Comparison of ENCODE assay signal across 8 cellular contexts in the genomic region with DNA sequence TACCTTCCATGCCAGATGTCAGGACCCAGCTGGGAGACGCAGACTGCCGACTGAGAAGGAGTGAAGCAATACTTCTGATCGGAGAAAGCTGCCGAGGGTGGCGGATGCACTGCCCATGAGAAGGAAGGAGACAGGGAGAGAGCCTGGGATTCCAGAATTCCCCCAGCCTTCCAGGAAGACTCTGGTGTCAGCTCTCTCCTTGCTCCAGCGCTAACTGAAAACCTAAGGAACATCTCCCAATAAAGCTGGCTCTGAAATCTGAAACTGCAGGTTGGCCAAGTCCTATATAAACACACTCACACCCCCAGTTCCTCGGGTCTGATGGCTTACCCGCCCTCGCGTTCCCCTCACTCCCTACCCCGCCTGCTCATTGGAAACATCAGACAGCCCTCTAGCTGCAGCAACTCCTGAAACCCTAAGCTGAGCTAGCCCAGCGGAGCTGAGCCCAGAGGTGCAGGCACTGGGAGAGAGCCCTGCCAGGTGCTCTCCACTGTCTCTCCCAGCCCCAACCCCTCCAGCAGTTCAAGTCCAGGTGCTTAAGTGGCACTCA. TPM values are rescaled to one million over a fixed set of nuclear protein-coding genes. Genes with fewer than 3 reads are reported as not detected.
DNase-seq lines count a peak whose midpoint lies in the region; ATAC-seq and TF ChIP-seq lines count a peak whose summit lies in the region.

No MANE protein-coding gene starts in this region.

- ATAC-seq in activated CD8-positive, alpha-beta T cell treated with anti-CD3 and anti-CD28 coated beads, Interleukin-2, amount 10 ng/mL, durations not matched to agents 7 days and 5 days, result no peak
- no peak for ATAC-seq in GM19351 (IDR thresholded peaks at IDR 0.05; ENCODE audit: unreplicated experiment)

- DNase-seq in GM23248, result peak; percentile 60
- DNase-seq in NCI-H510A treated with DMSO at 0.1 percent for 48 hours (lab: John Stamatoyannopoulos, UW), result peak; percentile 88
- DNase-seq in cardiac muscle cell (ENCODE audit: low read depth in 1 of 2, low spot score in 1 of 2), result peak; percentile 63 to 67
- DNase-seq in putamen (ENCODE audit: low spot score), result peak; percentile 40
- DNase-seq in activated CD8-positive, alpha-beta T cell treated with anti-CD3 and anti-CD28 coated beads, Interleukin-2, amount 10 ng/mL, durations not matched to agents 7 days and 5 days, result no peak
- DNase-seq in HPDE6-E6E7 (ENCODE audit: extremely low spot score), result no peak
- DNase-seq in COLO829 (ENCODE audit: low spot score), result no peak

- no peaks in the 10 kb centered on the region for H3K9me2 ChIP-seq in GM23248 (ENCODE audit: insufficient read depth)

- in situ Hi-C loops in GM23248 (cut with MboI), result no loop called here

- H3K27me3 ChIP-seq in GM23248 (replicated peaks; ENCODE audit: insufficient read depth), result no peaks in the 10 kb centered on the region
- no peaks in the 10 kb centered on the region for H3K27me3 ChIP-seq in cardiac muscle cell

- 5 to 9% methylated on average over 12 of the region's 12 CpGs for WGBS in GM23248 (ENCODE audit: low coverage in 1 of 2, low lambda C conversion rate in 2 of 2, missing lambda C conversion rate in 2 of 2), 2 experiments

- H3K9me3 Mint-ChIP-seq in activated CD8-positive, alpha-beta T cell treated with anti-CD3 and anti-CD28 coated beads, Interleukin-2, amount 10 ng/mL, durations not matched to agents 7 days and 5 days (ENCODE audit: insufficient read depth), result no peaks in the 10 kb centered on the region

- no peak overlapping the region for H3K4me3 Mint-ChIP-seq in activated CD8-positive, alpha-beta T cell treated with anti-CD3 and anti-CD28 coated beads, Interleukin-2, amount 10 ng/mL, durations not matched to agents 7 days and 5 days

- no peaks in the 10 kb centered on the region for H3K9me3 ChIP-seq in GM23248 (ENCODE audit: low read depth)
- no peaks in the 10 kb centered on the region for H3K9me3 ChIP-seq in cardiac muscle cell (ENCODE audit: low read depth)

- peak overlapping the region; percentile 50 for H3K9ac ChIP-seq in GM23248

- no peaks in the 10 kb centered on the region for H3K79me2 ChIP-seq in GM23248 (ENCODE audit: insufficient read depth)

- H3K4me1 Mint-ChIP-seq in activated CD8-positive, alpha-beta T cell treated with anti-CD3 and anti-CD28 coated beads, Interleukin-2, amount 10 ng/mL, durations not matched to agents 7 days and 5 days (ENCODE audit: low read depth), result no peaks in the 10 kb centered on the region

- CTCF ChIA-PET in activated CD8-positive, alpha-beta T cell treated with anti-CD3 and anti-CD28 coated beads, Interleukin-2, amount 10 ng/mL, durations not matched to agents 7 days and 5 days (lab: Charles Lee), result interaction anchor here (1.5 kb wide), 1 partner anchor 50 kb away, joined by 4 read pairs; no protein-coding TSS in a partner anchor

- peak overlapping the region; percentile 63 for H3K4me3 ChIP-seq in GM23248
- H3K4me3 ChIP-seq in cardiac muscle cell, result peak overlapping the region; percentile 13

- no peak for TF ChIP-seq CTCF in cardiac muscle cell (IDR thresholded peaks at IDR 0.05; ENCODE audit: low read depth, low read length)

- peak overlapping the region; percentile 52 for H2AFZ ChIP-seq in GM23248

- H3K36me3 Mint-ChIP-seq in activated CD8-positive, alpha-beta T cell treated with anti-CD3 and anti-CD28 coated beads, Interleukin-2, amount 10 ng/mL, durations not matched to agents 7 days and 5 days (ENCODE audit: low read depth), result no peaks in the 10 kb centered on the region

- H3K36me3 ChIP-seq in GM23248 (ENCODE audit: low read depth) (no peaks in the 10 kb centered on the region), cardiac muscle cell (no peaks in the 10 kb centered on the region)

- peaks cover 20% of the 10 kb centered on the region for H3K27me3 Mint-ChIP-seq in activated CD8-positive, alpha-beta T cell treated with anti-CD3 and anti-CD28 coated beads, Interleukin-2, amount 10 ng/mL, durations not matched to agents 7 days and 5 days (ENCODE audit: low read depth)

- H3K4me1 ChIP-seq in GM23248 (ENCODE audit: insufficient read depth) (peaks cover 30% of the 10 kb centered on the region), cardiac muscle cell (ENCODE audit: low read depth) (peaks cover 17% of the 10 kb centered on the region)

- H3K27ac ChIP-seq in GM23248, result peak overlapping the region; percentile 3; the same call in 1 of the 2 replicates
- peak overlapping the region; percentile 75 for H3K27ac ChIP-seq in cardiac muscle cell

- H3F3A ChIP-seq in GM23248 (ENCODE audit: insufficient read depth), result peaks cover 10% of the 10 kb centered on the region; the same call in 1 of the 2 replicates

- POLR2A ChIA-PET in activated CD8-positive, alpha-beta T cell treated with anti-CD3 and anti-CD28 coated beads, Interleukin-2, amount 10 ng/mL, durations not matched to agents 7 days and 5 days (lab: Charles Lee), result interaction anchor here (1.3 kb wide), 1 partner anchor 25 kb away, joined by 3 read pairs; no protein-coding TSS in a partner anchor

- H3K27ac Mint-ChIP-seq in activated CD8-positive, alpha-beta T cell treated with anti-CD3 and anti-CD28 coated beads, Interleukin-2, amount 10 ng/mL, durations not matched to agents 7 days and 5 days, result no peak overlapping the region

- H3K4me2 ChIP-seq in GM23248 (ENCODE audit: unreplicated experiment), result peak overlapping the region; percentile 60

- H4K20me1 ChIP-seq in GM23248 (ENCODE audit: insufficient read depth), result no peaks in the 10 kb centered on the region

RNA-seq across cellular contexts. Expression of a gene that starts 52.3 kb away (rescaled TPM):
- 7.3 and 8.3 TPM in 2 replicates for total RNA-seq in GM23248 (2014; rRNA removed; shearing (Covaris generic))
- polyA plus RNA-seq in GM23248 (2016; fragmentation: Nextera tagmentation; extraction: Ambion mirVana) (4.5 and 5.5 TPM in 2 replicates), cardiac muscle cell (23.1 and 41.6 TPM in 2 replicates)
- 44.1 and 71.7 TPM in 2 replicates for total RNA-seq in cardiac muscle cell
- under 1 TPM; 0.26 to 0.29 TPM for total RNA-seq in activated CD8-positive, alpha-beta T cell treated with anti-CD3 and anti-CD28 coated beads, Interleukin-2, amount 10 ng/mL, durations not matched to agents 7 days and 5 days

Comparison
In these comparisons a context has a peak if more than half of its experiments do, and no peak if none do; other contexts are left out.
1. DNase-seq: peak in GM23248 (single experiment), NCI-H510A treated with DMSO at 0.1 percent for 48 hours (single experiment), cardiac muscle cell (2 of 2) and putamen (single experiment); none in activated CD8-positive, alpha-beta T cell treated with anti-CD3 and anti-CD28 coated beads, Interleukin-2, amount 10 ng/mL, durations not matched to agents 7 days and 5 days (single experiment), HPDE6-E6E7 (single experiment) and COLO829 (single experiment).